18 cellular contexts compared by ENCODE assay signal in the genomic region with DNA sequence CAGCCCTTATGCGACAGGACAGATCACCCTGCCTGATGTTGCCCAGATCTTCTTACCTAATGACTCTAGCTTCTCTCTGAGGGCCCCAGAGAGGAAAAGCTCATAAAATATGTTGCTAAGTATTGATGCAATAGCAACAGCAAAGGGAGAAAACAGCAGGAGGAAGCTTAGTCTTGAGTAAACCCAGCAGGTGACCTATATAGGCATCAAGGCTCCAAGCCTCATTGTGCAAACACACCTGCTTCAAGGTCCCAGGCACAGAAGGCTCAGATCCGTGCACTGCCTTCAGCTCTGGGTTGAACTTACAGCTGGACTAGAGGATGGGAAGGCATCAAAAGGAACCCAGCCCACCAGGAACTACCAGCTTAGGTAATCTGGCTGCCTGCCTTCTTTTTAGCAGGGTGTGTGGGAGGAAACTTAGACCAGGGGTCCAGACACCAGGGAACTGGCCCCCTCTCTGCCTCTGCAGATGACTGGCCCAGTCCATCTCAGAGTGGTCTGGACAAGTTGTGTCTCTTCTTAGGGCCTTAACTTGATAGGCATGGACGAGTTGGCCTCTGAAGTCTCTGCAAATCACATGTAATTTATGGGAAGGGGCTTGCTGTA. TPM values are rescaled to one million over a fixed set of nuclear protein-coding genes. Genes with fewer than 3 reads are reported as not detected.
DNase-seq lines count a peak whose midpoint lies in the region; ATAC-seq and TF ChIP-seq lines count a peak whose summit lies in the region.
"Had no signal": no experiment of that assay in that cellular context is flagged by ENCODE, and none has a peak within 500 bp of the region (broad histone marks: within the 10 kb centered on the region; RNA-seq: fewer than 3 reads in every experiment).

No MANE protein-coding gene starts in this region.

- no peaks in the 10 kb centered on the region for H3K79me1 ChIP-seq in neuronal stem cell (ENCODE audit: low read depth, low read length)

- H2BK12ac ChIP-seq in neuronal stem cell (ENCODE audit: low read length), result no peak overlapping the region

- H3K14ac ChIP-seq in neuronal stem cell (ENCODE audit: low read length), result no peak overlapping the region

- peak; percentile 96 for ATAC-seq in mucosa of descending colon
- ATAC-seq in HG03045 (IDR thresholded peaks at IDR 0.05; ENCODE audit: unreplicated experiment), result no peak
- ATAC-seq in HG02588 (IDR thresholded peaks at IDR 0.05; ENCODE audit: unreplicated experiment), result no peak
- ATAC-seq: activated CD8-positive, alpha-beta T cell treated with anti-CD3 and anti-CD28 coated beads, Interleukin-2, amount 10 ng/mL, durations not matched to agents 7 days and 5 days; body of pancreas; stimulated activated naive CD8-positive, alpha-beta T cell treated with anti-CD3 and anti-CD28 coated beads, Interleukin-15, Interleukin-2, amounts not matched to agents 100 U/mL and 50 U/mL, for 24 hours had no signal

- no peak overlapping the region for H2AK5ac ChIP-seq in neuronal stem cell (ENCODE audit: low read depth, low read length)

- no peak overlapping the region for H3K23ac ChIP-seq in neuronal stem cell (ENCODE audit: low read depth, low read length, poor library complexity)

- H3K36me3 ChIP-seq in HEK293 (ENCODE audit: control insufficient read depth in 2 of 2, insufficient read depth in 1 of 2, low read length in 2 of 2) (no peaks in the 10 kb centered on the region), mucosa of descending colon (ENCODE audit: low read depth) (no peaks in the 10 kb centered on the region), neuronal stem cell (replicated peaks in 1 of 2; ENCODE audit: control insufficient read depth in 2 of 2, insufficient read depth in 2 of 2, low read length in 2 of 2) (no peaks in the 10 kb centered on the region)
- H3K36me3 ChIP-seq: sigmoid colon had no signal

- no peak overlapping the region for H3K4me3 ChIP-seq in HEK293 (ENCODE audit: low read depth, low read length)
- no peak overlapping the region for H3K4me3 ChIP-seq in mucosa of descending colon
- no peak overlapping the region for H3K4me3 ChIP-seq in neuronal stem cell (ENCODE audit: low read length in 2 of 2)
- H3K4me3 ChIP-seq: body of pancreas, sigmoid colon had no signal

- no peak overlapping the region for H3K18ac ChIP-seq in neuronal stem cell (ENCODE audit: low read length)

- no peak overlapping the region for H3K4ac ChIP-seq in neuronal stem cell (ENCODE audit: low read length)

- H3K9ac ChIP-seq in neuronal stem cell (ENCODE audit: low read depth, low read length, poor library complexity), result no peak overlapping the region

- WGBS in neuronal stem cell (ENCODE audit: extremely low coverage in 2 of 2, insufficient read length in 2 of 2, insufficient replicate concordance in 1 of 2), 2 donors, result no CpG with 5 or more reads among the region's 3 CpGs

- DNase-seq in NCI-H146 treated with DMSO at 0.1 percent for 48 hours (lab: John Stamatoyannopoulos, UW; ENCODE audit: unreplicated experiment), result peak; percentile 99
- DNase-seq in NOMO-1 treated with DMSO at 0.1 percent for 48 hours (lab: John Stamatoyannopoulos, UW; ENCODE audit: unreplicated experiment), result peak; percentile 93
- peak in 1 of 3 donors; percentile 57 for DNase-seq in mucosa of descending colon
- DNase-seq in neuronal stem cell (ENCODE audit: low spot score), result no peak
- DNase-seq in C1 segment of cervical spinal cord (lab: John Stamatoyannopoulos, UW), result no peak
- DNase-seq: activated CD8-positive, alpha-beta T cell treated with anti-CD3 and anti-CD28 coated beads, Interleukin-2, amount 10 ng/mL, durations not matched to agents 7 days and 5 days; NCI-H526 treated with DMSO at 0.1 percent for 48 hours; sigmoid colon; stimulated activated naive CD8-positive, alpha-beta T cell treated with anti-CD3 and anti-CD28 coated beads, Interleukin-15, Interleukin-2, amounts not matched to agents 100 U/mL and 50 U/mL, for 24 hours had no signal

- H2BK15ac ChIP-seq in neuronal stem cell (ENCODE audit: low read length), result no peak overlapping the region

- H3K27ac ChIP-seq in HEK293 (ENCODE audit: extremely low read depth, low read depth, low read length) (no peak overlapping the region), neuronal stem cell (replicated peaks; ENCODE audit: low read length) (no peak overlapping the region)
- H3K27ac ChIP-seq: body of pancreas, sigmoid colon had no signal

- POLR2A ChIA-PET in HEK293 (lab: Yijun Ruan, JAX), result interaction anchor here (0.6 kb wide), 1 partner anchor 137 kb away, joined by 3 read pairs; no protein-coding TSS in a partner anchor

- H3K27me3 ChIP-seq in neuronal stem cell (ENCODE audit: control insufficient read depth in 3 of 3, insufficient read depth in 3 of 3, low read depth in 1 of 3, low read length in 3 of 3), result peaks cover 0 to 29% (median 0%) of the 10 kb centered on the region in 3 experiments
- H3K27me3 ChIP-seq: body of pancreas, sigmoid colon had no signal

- H2BK5ac ChIP-seq in neuronal stem cell (ENCODE audit: low read length), result no peak overlapping the region

- H2BK120ac ChIP-seq in neuronal stem cell (ENCODE audit: low read depth, low read length), result no peak overlapping the region

- no peak overlapping the region for H2AFZ ChIP-seq in neuronal stem cell (ENCODE audit: low read length)

- H3K4me2 ChIP-seq in neuronal stem cell (ENCODE audit: insufficient read depth, low read length, poor library complexity, severe bottlenecking), result no peak overlapping the region

- H4K91ac ChIP-seq in neuronal stem cell (ENCODE audit: low read depth, low read length, poor library complexity), result no peak overlapping the region

- no peak overlapping the region for H4K8ac ChIP-seq in neuronal stem cell (ENCODE audit: low read depth, low read length)

- TF ChIP-seq CTCF in HEK293 (tag by site-specific recombination; IDR thresholded peaks at IDR 0.05) (no peak), mucosa of descending colon (IDR thresholded peaks at IDR 0.05) (no peak)

- H3K9me3 ChIP-seq in HEK293 (ENCODE audit: control insufficient read depth, insufficient read depth, low read depth, low read length) (no peaks in the 10 kb centered on the region), mucosa of descending colon (no peaks in the 10 kb centered on the region), neuronal stem cell (replicated peaks in 1 of 2; ENCODE audit: control insufficient read depth in 2 of 2, insufficient read depth in 1 of 2, low read depth in 1 of 2, low read length in 2 of 2) (no peaks in the 10 kb centered on the region)
- H3K9me3 ChIP-seq: body of pancreas, sigmoid colon had no signal

- H3K4me1 ChIP-seq in HEK293 (ENCODE audit: control insufficient read depth, insufficient read depth, low read length), result 0 out of 2 replicates have a peak, but pooled peaks cover 3% of the 10 kb centered on the region
- H3K4me1 ChIP-seq in mucosa of descending colon (ENCODE audit: low read depth), result peaks cover 4% of the 10 kb centered on the region
- H3K4me1 ChIP-seq in neuronal stem cell (ENCODE audit: control insufficient read depth in 2 of 2, insufficient read depth in 1 of 2, low read depth in 1 of 2, low read length in 2 of 2), result no peaks in the 10 kb centered on the region
- H3K4me1 ChIP-seq: body of pancreas, sigmoid colon had no signal

- intact Hi-C loops in mucosa of descending colon (cut with DNase I, micrococcal nuclease), result no loop called here

- CTCF ChIA-PET in HEK293 (lab: Yijun Ruan, JAX), result interaction anchor here (0.6 to 0.7 kb wide), 3 partner anchors 122 to 577 kb away, joined by 3 to 4 read pairs (median 4); no protein-coding TSS in a partner anchor

TF ChIP-seq in HEK293, 187 proteins besides CTCF, POLR2A, EP300 and RAD21 (continues in another document):
- no peak for TF ChIP-seq ZNF664 (tag by site-specific recombination; IDR thresholded peaks at IDR 0.05)
- TF ChIP-seq, protein P1, sequence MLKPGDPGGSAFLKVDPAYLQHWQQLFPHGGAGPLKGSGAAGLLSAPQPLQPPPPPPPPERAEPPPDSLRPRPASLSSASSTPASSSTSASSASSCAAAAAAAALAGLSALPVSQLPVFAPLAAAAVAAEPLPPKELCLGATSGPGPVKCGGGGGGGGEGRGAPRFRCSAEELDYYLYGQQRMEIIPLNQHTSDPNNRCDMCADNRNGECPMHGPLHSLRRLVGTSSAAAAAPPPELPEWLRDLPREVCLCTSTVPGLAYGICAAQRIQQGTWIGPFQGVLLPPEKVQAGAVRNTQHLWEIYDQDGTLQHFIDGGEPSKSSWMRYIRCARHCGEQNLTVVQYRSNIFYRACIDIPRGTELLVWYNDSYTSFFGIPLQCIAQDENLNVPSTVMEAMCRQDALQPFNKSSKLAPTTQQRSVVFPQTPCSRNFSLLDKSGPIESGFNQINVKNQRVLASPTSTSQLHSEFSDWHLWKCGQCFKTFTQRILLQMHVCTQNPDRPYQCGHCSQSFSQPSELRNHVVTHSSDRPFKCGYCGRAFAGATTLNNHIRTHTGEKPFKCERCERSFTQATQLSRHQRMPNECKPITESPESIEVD (tag by site-specific recombination; IDR thresholded peaks at IDR 0.05), result 0 out of 2 replicates have a peak, but pooled peaks have one; percentile 22
- TF ChIP-seq ZNF791 (tag by site-specific recombination; IDR thresholded peaks at IDR 0.05), result no peak
- TF ChIP-seq, protein P2, sequence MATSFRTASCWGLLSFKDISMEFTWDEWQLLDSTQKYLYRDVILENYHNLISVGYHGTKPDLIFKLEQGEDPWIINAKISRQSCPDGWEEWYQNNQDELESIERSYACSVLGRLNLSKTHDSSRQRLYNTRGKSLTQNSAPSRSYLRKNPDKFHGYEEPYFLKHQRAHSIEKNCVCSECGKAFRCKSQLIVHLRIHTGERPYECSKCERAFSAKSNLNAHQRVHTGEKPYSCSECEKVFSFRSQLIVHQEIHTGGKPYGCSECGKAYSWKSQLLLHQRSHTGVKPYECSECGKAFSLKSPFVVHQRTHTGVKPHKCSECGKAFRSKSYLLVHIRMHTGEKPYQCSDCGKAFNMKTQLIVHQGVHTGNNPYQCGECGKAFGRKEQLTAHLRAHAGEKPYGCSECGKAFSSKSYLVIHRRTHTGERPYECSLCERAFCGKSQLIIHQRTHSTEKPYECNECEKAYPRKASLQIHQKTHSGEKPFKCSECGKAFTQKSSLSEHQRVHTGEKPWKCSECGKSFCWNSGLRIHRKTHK (tag by site-specific recombination; IDR thresholded peaks at IDR 0.05), result no peak
- peak; percentile 77 for TF ChIP-seq ZBTB8A (tag by site-specific recombination; IDR thresholded peaks at IDR 0.05)
- TF ChIP-seq ZNF843 (tag by site-specific recombination; IDR thresholded peaks at IDR 0.05), result no peak
- TF ChIP-seq OSR2 (tag by site-specific recombination; IDR thresholded peaks at IDR 0.05), result peak; percentile 39; the same call in 1 of the 2 replicates
- TF ChIP-seq ZNF266 (tag by site-specific recombination; IDR thresholded peaks at IDR 0.05; ENCODE audit: low read depth), result no peak
- TF ChIP-seq ZNF423 (tag by site-specific recombination; IDR thresholded peaks at IDR 0.05), result peak; percentile 78
- TF ChIP-seq ZNF658 (tag by site-specific recombination; IDR thresholded peaks at IDR 0.05), result no peak
- TF ChIP-seq IKZF3 (tag by site-specific recombination; IDR thresholded peaks at IDR 0.05), result peak; percentile 75

RNA-seq across cellular contexts. Expression of a gene that starts 34.4 kb away (rescaled TPM):
- total RNA-seq in mucosa of descending colon, result under 1 TPM; 0.09 to 0.84 (median 0.29) TPM
- 0.29 TPM for polyA plus RNA-seq in neuronal stem cell (2013, experiment 1 of 2)
- polyA plus RNA-seq in neuronal stem cell (2013, experiment 2 of 2), result 0.19 TPM
- total RNA-seq: activated CD8-positive, alpha-beta T cell treated with anti-CD3 and anti-CD28 coated beads, Interleukin-2, amount 10 ng/mL, durations not matched to agents 7 days and 5 days; G401; lung microvascular endothelial cell; sigmoid colon; SK-MEL-5 had no signal
- polyA plus RNA-seq: CD14-positive monocyte had no signal

RNA-seq across cellular contexts. Expression of a gene that starts 50.5 kb away (rescaled TPM):
- not detected for total RNA-seq in mucosa of descending colon
- not detected for polyA plus RNA-seq in neuronal stem cell (2013, experiment 1 of 2)
- not detected for polyA plus RNA-seq in neuronal stem cell (2013, experiment 2 of 2)
- total RNA-seq: activated CD8-positive, alpha-beta T cell treated with anti-CD3 and anti-CD28 coated beads, Interleukin-2, amount 10 ng/mL, durations not matched to agents 7 days and 5 days; body of pancreas; G401; lung microvascular endothelial cell; neural crest cell; sigmoid colon; SK-MEL-5 had no signal
- polyA plus RNA-seq: CD14-positive monocyte, sigmoid colon had no signal

Comparison
In these comparisons a context has a peak if more than half of its experiments do, and no peak if none do; other contexts are left out.
1. DNase-seq: peak in NCI-H146 treated with DMSO at 0.1 percent for 48 hours (single experiment) and NOMO-1 treated with DMSO at 0.1 percent for 48 hours (single experiment); none in neuronal stem cell (single experiment) and C1 segment of cervical spinal cord (0 of 14).